In the genomic region with DNA sequence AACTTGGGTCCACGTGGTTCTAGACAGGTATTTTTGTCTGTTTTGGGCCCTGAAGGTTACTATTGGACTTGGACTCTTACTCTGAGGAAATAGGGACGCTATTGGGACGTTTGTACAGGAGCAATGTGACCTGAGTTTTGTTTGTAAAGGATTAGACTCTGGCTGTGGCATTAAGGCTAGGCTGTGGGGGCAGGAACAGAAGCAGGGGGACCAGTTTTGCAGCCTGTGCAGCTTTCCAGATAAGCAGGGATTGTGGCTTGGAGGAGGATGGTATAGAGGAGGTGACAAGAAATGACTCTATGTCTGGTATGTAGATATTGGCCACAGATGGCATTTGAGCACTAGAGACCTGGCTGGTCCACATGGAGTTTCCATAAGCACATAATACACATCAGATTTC, we compare ENCODE assay signal across 20 cellular contexts.
"Had no signal": no experiment of that assay in that cellular context is flagged by ENCODE, and none has a peak within 500 bp of the region (broad histone marks: within the 10 kb centered on the region; RNA-seq: fewer than 3 reads in every experiment).

No MANE protein-coding gene starts in this region.

- H3K27me3 ChIP-seq: body of pancreas, sigmoid colon, thyroid gland had no signal

- H3K27ac Mint-ChIP-seq: activated CD8-positive, alpha-beta memory T cell treated with anti-CD3 and anti-CD28 coated beads, Interleukin-2, amount 10 ng/mL, durations not matched to agents 7 days and 5 days; memory B cell had no signal

- H2AFZ ChIP-seq: parathyroid adenoma had no signal

- H3K4me1 ChIP-seq: body of pancreas, parathyroid adenoma, thyroid gland had no signal

- H3K4me3 ChIP-seq: body of pancreas, coronary artery, left ventricle myocardium inferior, mucosa of descending colon, sigmoid colon, thyroid gland had no signal

- H3K79me2 ChIP-seq: parathyroid adenoma had no signal

- H3K4me3 Mint-ChIP-seq: activated CD8-positive, alpha-beta memory T cell treated with anti-CD3 and anti-CD28 coated beads, Interleukin-2, amount 10 ng/mL, durations not matched to agents 7 days and 5 days; central memory CD8-positive, alpha-beta T cell; memory B cell; naive thymus-derived CD4-positive, alpha-beta T cell had no signal

- H3K27ac ChIP-seq: body of pancreas, coronary artery, left ventricle myocardium inferior, parathyroid adenoma, sigmoid colon, thyroid gland had no signal

- DNase-seq: activated CD4-positive, alpha-beta T cell treated with anti-CD3 and anti-CD28 coated beads, Interleukin-2, amount 50 U/mL, for 4 hours; activated CD8-positive, alpha-beta memory T cell treated with anti-CD3 and anti-CD28 coated beads, Interleukin-2, amount 10 ng/mL, durations not matched to agents 7 days and 5 days; activated effector memory CD4-positive, alpha-beta T cell treated with anti-CD3 and anti-CD28 coated beads, Interleukin-2, amount 50 U/mL, for 16 hours; activated T-cell treated with anti-CD3 and anti-CD28 coated beads, Interleukin-2, amount 50 U/mL, for 1 hour; amygdala; body of pancreas; effector memory CD4-positive, alpha-beta T cell; erythroblast; hypothalamus; kidney; left ventricle myocardium inferior; mucosa of descending colon; naive thymus-derived CD4-positive, alpha-beta T cell; sigmoid colon; stimulated activated CD4-positive, alpha-beta T cell treated with anti-CD3 and anti-CD28 coated beads, Interleukin-1b, Interleukin-23, amount 100 ng/mL, for 48 hours; thyroid gland had no signal

- H3K9ac ChIP-seq: parathyroid adenoma had no signal

- H3K36me3 ChIP-seq: sigmoid colon, thyroid gland had no signal

- FAIRE-seq: kidney had no signal

- H3K9me3 ChIP-seq: thyroid gland had no signal

- H3K27me3 Mint-ChIP-seq: activated CD8-positive, alpha-beta memory T cell treated with anti-CD3 and anti-CD28 coated beads, Interleukin-2, amount 10 ng/mL, durations not matched to agents 7 days and 5 days; central memory CD8-positive, alpha-beta T cell; memory B cell; naive thymus-derived CD4-positive, alpha-beta T cell had no signal
